Comparison of ENCODE assay signal across 1 cellular context in the genomic region with DNA sequence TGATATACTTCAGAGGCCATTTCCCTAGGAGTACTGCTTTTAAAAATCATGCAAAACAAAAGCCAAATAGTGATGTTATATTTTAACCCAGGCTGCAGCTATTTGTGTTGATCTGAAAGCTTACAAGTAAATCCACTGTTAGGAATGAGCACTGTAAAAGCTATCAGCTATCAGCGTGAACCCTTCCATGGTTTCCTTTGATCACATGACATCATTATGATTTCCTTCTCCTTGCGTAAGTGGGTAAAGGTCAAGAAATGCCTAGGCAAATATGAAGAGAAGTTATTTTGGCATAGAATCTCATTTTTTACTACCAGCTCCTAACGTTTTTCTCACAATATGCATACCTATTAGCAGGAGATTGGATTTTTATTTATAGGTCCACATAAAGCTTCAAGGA.
TF ChIP-seq lines count a peak whose summit lies in the region.

No MANE protein-coding gene starts in this region.

TF ChIP-seq in endothelial cell of umbilical vein, 7 proteins besides CTCF, POLR2A, EP300 and RAD21:
- no peak for TF ChIP-seq FOS (IDR thresholded peaks at IDR 0.05; ENCODE audit: borderline replicate concordance, insufficient read depth, low read length)
- no peak for TF ChIP-seq JUN (IDR thresholded peaks at IDR 0.05; ENCODE audit: borderline replicate concordance, insufficient read depth, insufficient read length, low read depth)
- TF ChIP-seq POLR2AphosphoS5 (IDR thresholded peaks at IDR 0.05; ENCODE audit: insufficient read depth, low read depth, low read length): no peak
- TF ChIP-seq, protein P1, sequence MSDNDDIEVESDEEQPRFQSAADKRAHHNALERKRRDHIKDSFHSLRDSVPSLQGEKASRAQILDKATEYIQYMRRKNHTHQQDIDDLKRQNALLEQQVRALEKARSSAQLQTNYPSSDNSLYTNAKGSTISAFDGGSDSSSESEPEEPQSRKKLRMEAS (IDR thresholded peaks at IDR 0.05; ENCODE audit: insufficient read depth, insufficient read length): no peak
- TF ChIP-seq GATA2 (IDR thresholded peaks at IDR 0.05; ENCODE audit: insufficient read depth, insufficient read length, low read depth, low read length): no peak
- TF ChIP-seq EZH2 (IDR thresholded peaks at IDR 0.05; ENCODE audit: borderline replicate concordance, low read depth, low read length, severe bottlenecking): no peak
- no peak for TF ChIP-seq MYC (IDR thresholded peaks at IDR 0.05; ENCODE audit: low read depth, low read length)
